ENCODE assay signal across 20 cellular contexts in the genomic region with DNA sequence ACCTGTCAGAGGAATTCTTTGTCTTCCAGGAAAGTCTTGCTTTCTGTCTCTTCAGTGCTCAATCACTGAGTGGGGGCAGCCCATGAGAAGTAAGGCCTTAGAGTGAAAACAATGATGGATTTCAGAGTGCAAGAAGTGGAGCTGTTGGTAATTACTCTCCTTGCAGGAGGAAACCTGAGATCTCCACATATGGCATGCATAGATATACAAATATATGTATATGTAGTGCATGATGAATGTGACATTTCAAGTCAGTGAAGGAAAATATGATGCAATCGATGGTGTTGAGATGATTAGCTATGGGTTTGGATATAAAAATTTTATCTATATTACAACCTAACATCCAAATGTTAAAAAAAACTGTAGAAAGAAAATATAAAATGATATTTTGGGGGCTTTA.
"Had no signal": no experiment of that assay in that cellular context is flagged by ENCODE, and none has a peak within 500 bp of the region (broad histone marks: within the 10 kb centered on the region; RNA-seq: fewer than 3 reads in every experiment).

No MANE protein-coding gene starts in this region.

- H3K36me3 ChIP-seq: colonic mucosa, SJSA1 had no signal

- FAIRE-seq: RCC 7860 had no signal

- H3K4me3 Mint-ChIP-seq: activated CD4-positive, alpha-beta T cell treated with anti-CD3 and anti-CD28 coated beads, Interleukin-2, amount 10 ng/mL, durations not matched to agents 24 days and 14 days; activated naive CD8-positive, alpha-beta T cell treated with anti-CD3 and anti-CD28 coated beads for 36 hours; activated T-cell treated with anti-CD3 and anti-CD28 coated beads, Interleukin-2, amount 50 U/mL, for 4 hours; T-helper 1 cell treated with Interleukin-12 subunit alpha and Interleukin-12 subunit beta and Interleukin-4 antibody, amounts not matched to agents 30 μg/mL and 1 μg/mL, for 36 hours had no signal

- H3K27me3 ChIP-seq: colonic mucosa, SJSA1 had no signal

- H3K9me3 ChIP-seq: colonic mucosa, SJSA1 had no signal

- H3K36me3 Mint-ChIP-seq: activated naive CD8-positive, alpha-beta T cell treated with anti-CD3 and anti-CD28 coated beads for 36 hours had no signal

- H3K9me3 Mint-ChIP-seq: activated CD4-positive, alpha-beta T cell treated with anti-CD3 and anti-CD28 coated beads, Interleukin-2, amount 10 ng/mL, durations not matched to agents 24 days and 14 days; activated naive CD8-positive, alpha-beta T cell treated with anti-CD3 and anti-CD28 coated beads for 36 hours; activated T-cell treated with anti-CD3 and anti-CD28 coated beads, Interleukin-2, amount 50 U/mL, for 4 hours; T-helper 1 cell treated with Interleukin-12 subunit alpha and Interleukin-12 subunit beta and Interleukin-4 antibody, amounts not matched to agents 30 μg/mL and 1 μg/mL, for 36 hours had no signal

- H3K4me3 ChIP-seq: colonic mucosa, SJSA1 had no signal

- H3K4me1 ChIP-seq: colonic mucosa, SJSA1 had no signal

- H3K27ac Mint-ChIP-seq: activated CD4-positive, alpha-beta T cell treated with anti-CD3 and anti-CD28 coated beads, Interleukin-2, amount 10 ng/mL, durations not matched to agents 24 days and 14 days; activated naive CD8-positive, alpha-beta T cell treated with anti-CD3 and anti-CD28 coated beads for 36 hours; T-helper 1 cell treated with Interleukin-12 subunit alpha and Interleukin-12 subunit beta and Interleukin-4 antibody, amounts not matched to agents 30 μg/mL and 1 μg/mL, for 36 hours had no signal

- ATAC-seq: activated T-cell treated with anti-CD3 and anti-CD28 coated beads, Interleukin-2, amount 50 U/mL, for 4 hours; PC-3; SK-N-SH treated with all-trans-retinoic acid at 6 μM for 48 hours had no signal

- H3K27me3 Mint-ChIP-seq: activated naive CD8-positive, alpha-beta T cell treated with anti-CD3 and anti-CD28 coated beads for 36 hours had no signal

- H3K4me1 Mint-ChIP-seq: activated CD4-positive, alpha-beta T cell treated with anti-CD3 and anti-CD28 coated beads, Interleukin-2, amount 10 ng/mL, durations not matched to agents 24 days and 14 days; activated naive CD8-positive, alpha-beta T cell treated with anti-CD3 and anti-CD28 coated beads for 36 hours had no signal

- H3K27ac ChIP-seq: colonic mucosa, SJSA1 had no signal

- DNase-seq: activated CD4-positive, alpha-beta T cell treated with anti-CD3 and anti-CD28 coated beads for 1 hour; activated CD4-positive, alpha-beta T cell treated with anti-CD3 and anti-CD28 coated beads, Interleukin-2, amount 10 ng/mL, durations not matched to agents 24 days and 14 days; activated CD4-positive, alpha-beta T cell treated with anti-CD3 and anti-CD28 coated beads, Interleukin-2, amount 50 U/mL, for 48 hours; activated effector memory CD4-positive, alpha-beta T cell treated with anti-CD3 and anti-CD28 coated beads, Interleukin-2, amount 50 U/mL, for 16 hours; activated naive CD4-positive, alpha-beta T cell treated with Interleukin-2 at 50 U/mL for 16 hours; activated naive CD8-positive, alpha-beta T cell treated with anti-CD3 and anti-CD28 coated beads for 36 hours; activated T-cell treated with anti-CD3 and anti-CD28 coated beads, Interleukin-2, amount 50 U/mL, for 4 hours; anterior cingulate cortex; colonic mucosa; dermis blood vessel endothelial cell; NCI-H1092; NCI-H1417; NCI-H1930; NCI-H446; PC-3; SHP77 had no signal
